22 cellular contexts compared by ENCODE assay signal in genomic region chr13:19088416-19088815, GRCh38.
DNase-seq lines count a peak whose midpoint lies in the region; ATAC-seq and TF ChIP-seq lines count a peak whose summit lies in the region.
"Had no signal": no experiment of that assay in that cellular context is flagged by ENCODE, and none has a peak within 500 bp of the region (broad histone marks: within the 10 kb centered on the region; RNA-seq: fewer than 3 reads in every experiment).

No MANE protein-coding gene starts in this region.

- intact Hi-C loops in spleen (cut with DNase I; ENCODE audit: low total_unique reads): no loop called here

- no peaks in the 10 kb centered on the region for H3K36me3 ChIP-seq in lung (ENCODE audit: control insufficient read depth in 2 of 2, insufficient read depth in 2 of 2, low read length in 2 of 2)
- no peaks in the 10 kb centered on the region for H3K36me3 ChIP-seq in spleen
- H3K36me3 ChIP-seq: BE2C, BLaER1 had no signal

- peak; percentile 24 for DNase-seq in lung (ENCODE audit: low spot score)
- DNase-seq in spleen: peak; percentile 54
- peak; percentile 28 for DNase-seq in ureter (ENCODE audit: low spot score)
- DNase-seq in hippocampal formation (lab: John Stamatoyannopoulos, UW): no peak
- no peak for DNase-seq in GM10248 (ENCODE audit: extremely low spot score)
- DNase-seq: 8988T; ACHN; BE2C; C1 segment of cervical spinal cord; CD4-positive, alpha-beta memory T cell; CD4-positive, CD25-positive, alpha-beta regulatory T cell; CD8-positive, alpha-beta memory T cell; COR-L47; DMS 273 treated with DMSO at 0.1 percent for 48 hours; DMS153; DMS53; DMS79; DND-41; EL; GDM1 had no signal

- ATAC-seq in lung (ENCODE audit: insufficient read depth, low FRiP score): no peak
- ATAC-seq in HG03442 (IDR thresholded peaks at IDR 0.05; ENCODE audit: unreplicated experiment): no peak

- TF ChIP-seq CTCF in lung (IDR thresholded peaks at IDR 0.05; ENCODE audit: control extremely low read depth, extremely low read depth): no peak
- TF ChIP-seq CTCF in spleen (IDR thresholded peaks at IDR 0.05 in 8 of 11, conservative IDR thresholded peaks at IDR 0.05 in 3 of 11): no peak
- no peak for TF ChIP-seq CTCF in GM10248 (IDR thresholded peaks at IDR 0.05; ENCODE audit: control extremely low read depth, extremely low read depth, low read depth, missing control alignments)

- H3K27me3 ChIP-seq in lung (ENCODE audit: control insufficient read depth, insufficient read depth): no peaks in the 10 kb centered on the region
- H3K27me3 ChIP-seq in spleen (replicated peaks in 1 of 7): no peaks in the 10 kb centered on the region
- H3K27me3 ChIP-seq: BE2C, BLaER1 had no signal

- H3K27ac ChIP-seq in lung (ENCODE audit: low read depth in 1 of 2, low read length in 1 of 2) (no peak overlapping the region), spleen (no peak overlapping the region)
- H3K27ac ChIP-seq: BLaER1 had no signal

- 82 to 87% methylated on average over 8 of the region's 8 CpGs for WGBS in lung, 2 donors
- 79 to 86% (median 81%) methylated on average over 6 to 8 of the region's 8 CpGs for WGBS in spleen, 5 donors

- POLR2A ChIA-PET in GM10248 (lab: Yijun Ruan, JAX): no interaction called here

- H3K9me3 ChIP-seq in lung (ENCODE audit: control insufficient read depth in 2 of 2, insufficient read depth in 1 of 2, low read length in 1 of 2) (peaks cover 0 to 7% of the 10 kb centered on the region in 2 donors), spleen (peaks cover 0 to 17% (median 0%) of the 10 kb centered on the region in 8 donors)
- H3K9me3 ChIP-seq: BE2C, BLaER1 had no signal

- no peak for TF ChIP-seq POLR2A in spleen (IDR thresholded peaks at IDR 0.05)

- CTCF ChIA-PET in GM10248 (lab: Yijun Ruan, JAX): no interaction called here

- H3K4me3 ChIP-seq in lung (no peak overlapping the region), spleen (no peak overlapping the region)
- H3K4me3 ChIP-seq: BLaER1 had no signal

- H3K4me1 ChIP-seq in lung (ENCODE audit: control insufficient read depth in 2 of 2, insufficient read depth in 2 of 2, low read length in 2 of 2) (no peaks in the 10 kb centered on the region), spleen (no peaks in the 10 kb centered on the region)
- H3K4me1 ChIP-seq: BE2C, BLaER1 had no signal

Comparison
In these comparisons a context has a peak if more than half of its experiments do, and no peak if none do; other contexts are left out.
1. DNase-seq: peak in lung (single experiment), spleen (single experiment) and ureter (single experiment); none in hippocampal formation (0 of 2) and GM10248 (single experiment).